ENCODE assay signal across 18 cellular contexts in genomic region chr16:19840524-19841110, GRCh38. TPM values are rescaled to one million over a fixed set of nuclear protein-coding genes. Genes with fewer than 3 reads are reported as not detected.
DNase-seq lines count a peak whose midpoint lies in the region; ATAC-seq and TF ChIP-seq lines count a peak whose summit lies in the region.
"Had no signal": no experiment of that assay in that cellular context is flagged by ENCODE, and none has a peak within 500 bp of the region (broad histone marks: within the 10 kb centered on the region; RNA-seq: fewer than 3 reads in every experiment).

No MANE protein-coding gene starts in this region.

- H3K36me3 Mint-ChIP-seq in activated naive CD4-positive, alpha-beta T cell treated with anti-CD3 and anti-CD28 coated beads for 36 hours (ENCODE audit: low read depth): no peaks in the 10 kb centered on the region
- H3K36me3 Mint-ChIP-seq: CD14-positive monocyte had no signal

- ATAC-seq in Right ventricle myocardium superior (ENCODE audit: poor library complexity): peak; percentile 95
- no peak for ATAC-seq in upper lobe of right lung
- ATAC-seq: activated T-cell treated with anti-CD3 and anti-CD28 coated beads, Interleukin-2, amount 50 U/mL, for 72 hours; sciatic nerve had no signal

- H3K4me3 ChIP-seq in upper lobe of right lung: no peak overlapping the region

- H3K4me1 Mint-ChIP-seq in activated naive CD4-positive, alpha-beta T cell treated with anti-CD3 and anti-CD28 coated beads for 36 hours (ENCODE audit: low read depth): no peaks in the 10 kb centered on the region

- H3K27ac ChIP-seq in upper lobe of right lung: no peak overlapping the region

- H3K36me3 ChIP-seq in upper lobe of right lung: no peaks in the 10 kb centered on the region

- H3K27ac Mint-ChIP-seq in activated naive CD4-positive, alpha-beta T cell treated with anti-CD3 and anti-CD28 coated beads for 36 hours: no peak overlapping the region
- H3K27ac Mint-ChIP-seq: activated T-cell treated with anti-CD3 and anti-CD28 coated beads, Interleukin-2, amount 50 U/mL, for 72 hours; CD14-positive monocyte had no signal

- no peaks in the 10 kb centered on the region for H3K9me3 ChIP-seq in upper lobe of right lung

- H3K27me3 Mint-ChIP-seq in activated naive CD4-positive, alpha-beta T cell treated with anti-CD3 and anti-CD28 coated beads for 36 hours (ENCODE audit: low read depth): no peaks in the 10 kb centered on the region

- no peak for TF ChIP-seq CTCF in upper lobe of right lung (IDR thresholded peaks at IDR 0.05)

- DNase-seq in COLO668 (lab: John Stamatoyannopoulos, UW; ENCODE audit: unreplicated experiment) (peak; percentile 60), NCI-H1436 treated with DMSO at 0.1 percent for 48 hours (lab: John Stamatoyannopoulos, UW) (peak; percentile 77), NCI-H446 (lab: John Stamatoyannopoulos, UW) (peak; percentile 68 to 92), Right ventricle myocardium superior (peak; percentile 57), SW 1271 (lab: John Stamatoyannopoulos, UW) (no peak), upper lobe of right lung (no peak)
- DNase-seq in activated CD4-positive, alpha-beta T cell treated with anti-CD3 and anti-CD28 coated beads for 1 hour: no peak
- DNase-seq in activated naive CD4-positive, alpha-beta T cell treated with anti-CD3 and anti-CD28 coated beads for 36 hours: no peak
- DNase-seq: activated CD4-positive, alpha-beta T cell treated with anti-CD3 and anti-CD28 coated beads for 48 hours; activated T-cell treated with anti-CD3 and anti-CD28 coated beads, Interleukin-2, amount 50 U/mL, for 72 hours; cerebellar nuclear complex; foreskin melanocyte; mesenchymal stem cell; NCI-H1930; stimulated activated CD4-positive, alpha-beta T cell treated with anti-CD3 and anti-CD28 coated beads, Interleukin-4, amount 100 ng/mL, for 4 hours; T-helper 2 cell had no signal

- H3K27me3 ChIP-seq in upper lobe of right lung: no peaks in the 10 kb centered on the region

- no peak overlapping the region for H3K4me3 Mint-ChIP-seq in activated naive CD4-positive, alpha-beta T cell treated with anti-CD3 and anti-CD28 coated beads for 36 hours
- H3K4me3 Mint-ChIP-seq: activated T-cell treated with anti-CD3 and anti-CD28 coated beads, Interleukin-2, amount 50 U/mL, for 72 hours; CD14-positive monocyte had no signal

- CTCF ChIA-PET in activated naive CD4-positive, alpha-beta T cell treated with anti-CD3 and anti-CD28 coated beads for 36 hours (lab: Charles Lee): no interaction called here

- intact Hi-C loops in Right ventricle myocardium superior (cut with DNase I) (no loop called here), upper lobe of right lung (cut with DNase I) (no loop called here)
- intact Hi-C loops in activated naive CD4-positive, alpha-beta T cell treated with anti-CD3 and anti-CD28 coated beads for 36 hours (cut with micrococcal nuclease): no loop called here

- H3K4me1 ChIP-seq in upper lobe of right lung: peaks cover 4% of the 10 kb centered on the region

- no peaks in the 10 kb centered on the region for H3K9me3 Mint-ChIP-seq in activated naive CD4-positive, alpha-beta T cell treated with anti-CD3 and anti-CD28 coated beads for 36 hours
- H3K9me3 Mint-ChIP-seq: activated T-cell treated with anti-CD3 and anti-CD28 coated beads, Interleukin-2, amount 50 U/mL, for 72 hours; CD14-positive monocyte had no signal

RNA-seq across cellular contexts. Expression of gene GPRC5B, which starts 44.0 kb away (rescaled TPM):
- 83.7 TPM for total RNA-seq in Right ventricle myocardium superior
- under 1 TPM; 0.22 to 0.55 TPM for total RNA-seq in activated naive CD4-positive, alpha-beta T cell treated with anti-CD3 and anti-CD28 coated beads for 36 hours
- total RNA-seq in upper lobe of right lung: 21.1 TPM

Comparison
In these comparisons a context has a peak if more than half of its experiments do, and no peak if none do; other contexts are left out.
1. DNase-seq: peak in COLO668 (single experiment), NCI-H1436 treated with DMSO at 0.1 percent for 48 hours (single experiment), NCI-H446 (2 of 2) and Right ventricle myocardium superior (single experiment); none in activated CD4-positive, alpha-beta T cell treated with anti-CD3 and anti-CD28 coated beads for 1 hour (single experiment), activated naive CD4-positive, alpha-beta T cell treated with anti-CD3 and anti-CD28 coated beads for 36 hours (single experiment), SW 1271 (0 of 2) and upper lobe of right lung (single experiment).
2. RNA of gene GPRC5B, which starts 44.0 kb away (total RNA-seq): 83.7 TPM in Right ventricle myocardium superior (single experiment) and 21.1 TPM in upper lobe of right lung (single experiment); 0.22 to 0.55 TPM in activated naive CD4-positive, alpha-beta T cell treated with anti-CD3 and anti-CD28 coated beads for 36 hours; every median in the first group is over 10 times any median in the second.